ENCODE assay signal across 28 cellular contexts in the genomic region with DNA sequence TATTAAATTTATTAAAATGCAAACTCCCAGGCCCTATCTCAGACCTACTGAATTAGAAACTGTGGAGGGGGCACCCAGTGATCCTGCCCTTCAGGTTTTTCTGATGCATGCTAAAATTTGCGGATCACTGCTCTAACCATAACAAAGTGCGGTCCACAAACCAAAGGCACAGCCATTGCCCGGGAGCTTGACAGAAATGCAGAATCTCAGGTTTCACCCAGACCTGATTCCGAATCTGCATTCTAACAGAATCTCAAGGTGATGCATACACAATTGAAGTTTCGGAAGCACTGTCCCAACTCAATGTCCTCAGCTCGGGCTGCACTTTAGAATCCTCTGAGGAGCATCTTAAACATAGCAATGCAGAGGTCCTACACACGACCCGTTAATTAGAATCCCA.
"Had no signal": no experiment of that assay in that cellular context is flagged by ENCODE, and none has a peak within 500 bp of the region (broad histone marks: within the 10 kb centered on the region; RNA-seq: fewer than 3 reads in every experiment).

No MANE protein-coding gene starts in this region.

- H3K4me3 ChIP-seq: ascending aorta, breast epithelium, cardiac muscle cell, colonic mucosa, esophagus squamous epithelium, gastroesophageal sphincter had no signal

- H3K27ac Mint-ChIP-seq: activated CD4-positive, alpha-beta memory T cell treated with anti-CD3 and anti-CD28 coated beads, Interleukin-2, amount 10 ng/mL, durations not matched to agents 7 days and 5 days; activated CD4-positive, alpha-beta T cell treated with anti-CD3 and anti-CD28 coated beads, Interleukin-2, amount 10 ng/mL, durations not matched to agents 7 days and 5 days; activated naive CD4-positive, alpha-beta T cell treated with anti-CD3 and anti-CD28 coated beads, Interleukin-2, amount 10 ng/mL, durations not matched to agents 7 days and 5 days; activated naive CD4-positive, alpha-beta T cell treated with anti-CD3 and anti-CD28 coated beads, Interleukin-2, amount 50 U/mL, for 72 hours; activated naive CD8-positive, alpha-beta T cell treated with anti-CD3 and anti-CD28 coated beads, Interleukin-2, amount 10 ng/mL, durations not matched to agents 7 days and 5 days; activated T-cell treated with anti-CD3 and anti-CD28 coated beads, Interleukin-2, amount 50 U/mL, for 72 hours had no signal

- ATAC-seq: activated naive CD4-positive, alpha-beta T cell treated with anti-CD3 and anti-CD28 coated beads, Interleukin-2, amount 50 U/mL, for 72 hours; activated T-cell treated with anti-CD3 and anti-CD28 coated beads, Interleukin-2, amount 50 U/mL, for 72 hours; gastroesophageal sphincter had no signal

- H3K9me3 Mint-ChIP-seq: activated CD4-positive, alpha-beta T cell treated with anti-CD3 and anti-CD28 coated beads, Interleukin-2, amount 10 ng/mL, durations not matched to agents 7 days and 5 days; activated naive CD4-positive, alpha-beta T cell treated with anti-CD3 and anti-CD28 coated beads, Interleukin-2, amount 10 ng/mL, durations not matched to agents 7 days and 5 days; activated naive CD4-positive, alpha-beta T cell treated with anti-CD3 and anti-CD28 coated beads, Interleukin-2, amount 50 U/mL, for 72 hours; activated naive CD8-positive, alpha-beta T cell treated with anti-CD3 and anti-CD28 coated beads, Interleukin-2, amount 10 ng/mL, durations not matched to agents 7 days and 5 days; activated T-cell treated with anti-CD3 and anti-CD28 coated beads, Interleukin-2, amount 50 U/mL, for 72 hours had no signal

- H3K27me3 ChIP-seq: ascending aorta, breast epithelium, cardiac muscle cell, colonic mucosa, esophagus squamous epithelium, gastroesophageal sphincter had no signal

- FAIRE-seq: endometrium had no signal

- H3K36me3 ChIP-seq: breast epithelium had no signal

- H3K9me3 ChIP-seq: ascending aorta, breast epithelium, colonic mucosa, esophagus squamous epithelium, gastroesophageal sphincter had no signal

- H3K4me3 Mint-ChIP-seq: activated CD4-positive, alpha-beta memory T cell treated with anti-CD3 and anti-CD28 coated beads, Interleukin-2, amount 10 ng/mL, durations not matched to agents 7 days and 5 days; activated CD4-positive, alpha-beta T cell treated with anti-CD3 and anti-CD28 coated beads, Interleukin-2, amount 10 ng/mL, durations not matched to agents 7 days and 5 days; activated naive CD4-positive, alpha-beta T cell treated with anti-CD3 and anti-CD28 coated beads, Interleukin-2, amount 10 ng/mL, durations not matched to agents 7 days and 5 days; activated naive CD8-positive, alpha-beta T cell treated with anti-CD3 and anti-CD28 coated beads, Interleukin-2, amount 10 ng/mL, durations not matched to agents 7 days and 5 days; activated T-cell treated with anti-CD3 and anti-CD28 coated beads, Interleukin-2, amount 50 U/mL, for 24 hours; activated T-cell treated with anti-CD3 and anti-CD28 coated beads, Interleukin-2, amount 50 U/mL, for 72 hours; brain had no signal

- DNase-seq: activated CD4-positive, alpha-beta memory T cell treated with anti-CD3 and anti-CD28 coated beads, Interleukin-2, amount 10 ng/mL, durations not matched to agents 7 days and 5 days; activated CD4-positive, alpha-beta T cell treated with anti-CD3 and anti-CD28 coated beads for 1 hour; activated CD4-positive, alpha-beta T cell treated with anti-CD3 and anti-CD28 coated beads for 4 hours; activated CD4-positive, alpha-beta T cell treated with anti-CD3 and anti-CD28 coated beads, Interleukin-2, amount 10 ng/mL, durations not matched to agents 7 days and 5 days; activated CD4-positive, alpha-beta T cell treated with anti-CD3 and anti-CD28 coated beads, Interleukin-2, amount 50 U/mL, for 4 hours; activated CD8-positive, alpha-beta memory T cell treated with anti-CD3 and anti-CD28 coated beads, Interleukin-2, amount 50 U/mL, for 48 hours; activated gamma-delta T cell; activated naive CD4-positive, alpha-beta T cell; activated naive CD4-positive, alpha-beta T cell treated with anti-CD3 and anti-CD28 coated beads, Interleukin-2, amount 10 ng/mL, durations not matched to agents 7 days and 5 days; activated naive CD8-positive, alpha-beta T cell treated with anti-CD3 and anti-CD28 coated beads, Interleukin-2, amount 10 ng/mL, durations not matched to agents 7 days and 5 days; activated T-cell treated with anti-CD3 and anti-CD28 coated beads for 4 hours; activated T-cell treated with anti-CD3 and anti-CD28 coated beads, Interleukin-2, amount 50 U/mL, for 24 hours; activated T-cell treated with anti-CD3 and anti-CD28 coated beads, Interleukin-2, amount 50 U/mL, for 72 hours; central memory CD4-positive, alpha-beta T cell; cerebellar nuclear complex; colonic mucosa; effector CD8-positive, alpha-beta T cell; esophagus squamous epithelium; foreskin melanocyte; T-helper 2 cell had no signal

- H3K4me1 Mint-ChIP-seq: activated CD4-positive, alpha-beta memory T cell treated with anti-CD3 and anti-CD28 coated beads, Interleukin-2, amount 10 ng/mL, durations not matched to agents 7 days and 5 days; activated CD4-positive, alpha-beta T cell treated with anti-CD3 and anti-CD28 coated beads, Interleukin-2, amount 10 ng/mL, durations not matched to agents 7 days and 5 days; activated naive CD4-positive, alpha-beta T cell treated with anti-CD3 and anti-CD28 coated beads, Interleukin-2, amount 10 ng/mL, durations not matched to agents 7 days and 5 days; brain had no signal

- H3K4me1 ChIP-seq: ascending aorta, breast epithelium, colonic mucosa, esophagus squamous epithelium, gastroesophageal sphincter had no signal

- H3K27ac ChIP-seq: ascending aorta, breast epithelium, colonic mucosa, epithelial cell of prostate, esophagus squamous epithelium, gastroesophageal sphincter had no signal

- H3K27me3 Mint-ChIP-seq: activated CD4-positive, alpha-beta memory T cell treated with anti-CD3 and anti-CD28 coated beads, Interleukin-2, amount 10 ng/mL, durations not matched to agents 7 days and 5 days; activated CD4-positive, alpha-beta T cell treated with anti-CD3 and anti-CD28 coated beads, Interleukin-2, amount 10 ng/mL, durations not matched to agents 7 days and 5 days; activated naive CD4-positive, alpha-beta T cell treated with anti-CD3 and anti-CD28 coated beads, Interleukin-2, amount 10 ng/mL, durations not matched to agents 7 days and 5 days; activated naive CD8-positive, alpha-beta T cell treated with anti-CD3 and anti-CD28 coated beads, Interleukin-2, amount 10 ng/mL, durations not matched to agents 7 days and 5 days; activated T-cell treated with anti-CD3 and anti-CD28 coated beads, Interleukin-2, amount 50 U/mL, for 24 hours; brain had no signal
